8 cellular contexts compared by ENCODE assay signal in genomic region chr9:4986291-4986690, GRCh38. TPM values are rescaled to one million over a fixed set of nuclear protein-coding genes. Genes with fewer than 3 reads are reported as not detected.
DNase-seq lines count a peak whose midpoint lies in the region; TF ChIP-seq lines count a peak whose summit lies in the region.

No MANE protein-coding gene starts in this region.

- 0 to 2% methylated on average over 3 of the region's 3 CpGs for WGBS in esophagus, 2 donors

- no peak for DNase-seq in GM06990 (ENCODE audit: extremely low read depth, insufficient read length)
- DNase-seq in Peyer's patch: no peak
- no peak for DNase-seq in GF-D8 (lab: John Stamatoyannopoulos, UW)
- no peak for DNase-seq in posterior vena cava (ENCODE audit: low spot score)
- DNase-seq in activated CD8-positive, alpha-beta memory T cell treated with anti-CD3 and anti-CD28 coated beads for 24 hours: no peak
- DNase-seq in anterior cingulate cortex (lab: John Stamatoyannopoulos, UW): no peak

- H3K36me3 ChIP-seq in GM06990 (ENCODE audit: control insufficient read depth, insufficient read depth, low read length) (no peaks in the 10 kb centered on the region), Peyer's patch (no peaks in the 10 kb centered on the region), esophagus (ENCODE audit: control insufficient read depth in 2 of 2, insufficient read depth in 2 of 2, low read length in 1 of 2) (no peaks in the 10 kb centered on the region), rectal smooth muscle tissue (ENCODE audit: control insufficient read depth, insufficient read depth, low read length) (no peaks in the 10 kb centered on the region)

- intact Hi-C loops in posterior vena cava (cut with DNase I): loop anchor here (5.0 to 10.0 kb wide), 2 partner anchors 51 to 224 kb away; no protein-coding TSS in a partner anchor

- TF ChIP-seq CTCF in GM06990 (IDR thresholded peaks at IDR 0.05; ENCODE audit: insufficient read depth, low read length, poor library complexity, severe bottlenecking) (no peak), Peyer's patch (IDR thresholded peaks at IDR 0.05) (no peak)

- H3K27me3 ChIP-seq in GM06990 (replicated peaks; ENCODE audit: control insufficient read depth, insufficient read depth, low read length) (no peaks in the 10 kb centered on the region), Peyer's patch (no peaks in the 10 kb centered on the region), esophagus (ENCODE audit: control insufficient read depth in 1 of 2, insufficient read depth in 2 of 2, low read length in 2 of 2) (no peaks in the 10 kb centered on the region), rectal smooth muscle tissue (ENCODE audit: control insufficient read depth, insufficient read depth, low read length) (no peaks in the 10 kb centered on the region)

- H3K27ac ChIP-seq in Peyer's patch (peak overlapping the region; percentile 95 to 99 (median 99)), esophagus (ENCODE audit: low read depth in 2 of 2, low read length in 1 of 2) (peak overlapping the region; percentile 41 to 100), rectal smooth muscle tissue (ENCODE audit: low read depth, low read length) (peak overlapping the region; percentile 97)

- TF ChIP-seq POLR2A in Peyer's patch (IDR thresholded peaks at IDR 0.05): no peak

- H3K4me1 ChIP-seq in Peyer's patch (peaks cover 0 to 27% (median 2%) of the 10 kb centered on the region in 4 donors), esophagus (ENCODE audit: control insufficient read depth in 2 of 2, insufficient read depth in 2 of 2, low read length in 1 of 2) (peaks cover 0 to 4% of the 10 kb centered on the region in 2 donors), rectal smooth muscle tissue (ENCODE audit: control insufficient read depth, insufficient read depth, low read length) (peaks cover 17% of the 10 kb centered on the region)

- H3K9ac ChIP-seq in rectal smooth muscle tissue (ENCODE audit: low read length): no peak overlapping the region

- H3K4me3 ChIP-seq in GM06990 (replicated peaks; ENCODE audit: low read depth, low read length) (peak overlapping the region; percentile 89), Peyer's patch (peak overlapping the region; percentile 70 to 95 (median 82)), esophagus (ENCODE audit: low read depth in 1 of 2, low read length in 2 of 2) (peak overlapping the region; percentile 89 to 92), rectal smooth muscle tissue (ENCODE audit: low read length) (peak overlapping the region; percentile 92)

- H3K9me3 ChIP-seq in Peyer's patch (no peaks in the 10 kb centered on the region), esophagus (ENCODE audit: control insufficient read depth in 2 of 2, insufficient read depth in 1 of 2, low read depth in 1 of 2, low read length in 1 of 2) (no peaks in the 10 kb centered on the region)

RNA-seq across cellular contexts. Expression of gene JAK2, which starts 1.2 kb away (rescaled TPM):
- 10 to 100 TPM; 20.7 to 40.4 (median 22.6) TPM for total RNA-seq in Peyer's patch
- 1 to 10 TPM; 3.9 to 6.0 TPM for polyA plus RNA-seq in esophagus
- total RNA-seq in posterior vena cava: 10 to 100 TPM; 65.8 to 67.2 TPM
